In genomic region chr4:61428950-61429349, GRCh38 we compare ENCODE assay signal across 19 cellular contexts.
DNase-seq lines count a peak whose midpoint lies in the region; ATAC-seq and TF ChIP-seq lines count a peak whose summit lies in the region.
"Had no signal": no experiment of that assay in that cellular context is flagged by ENCODE, and none has a peak within 500 bp of the region (broad histone marks: within the 10 kb centered on the region; RNA-seq: fewer than 3 reads in every experiment).

No MANE protein-coding gene starts in this region.

- no peaks in the 10 kb centered on the region for H3K27me3 ChIP-seq in PC-3 (ENCODE audit: low read length)
- H3K27me3 ChIP-seq: BE2C, MG63 had no signal

- H3K79me2 ChIP-seq in PC-3 (ENCODE audit: low read length) = no peaks in the 10 kb centered on the region

- no peaks in the 10 kb centered on the region for H4K20me1 ChIP-seq in PC-3 (ENCODE audit: low read length)

- peak; percentile 30 for ATAC-seq in PC-3

- H3K4me3 ChIP-seq in LNCaP clone FGC (ENCODE audit: low read depth, low read length) = no peak overlapping the region
- H3K4me3 ChIP-seq in PC-3 (ENCODE audit: low read length) = no peak overlapping the region
- H3K4me3 ChIP-seq: MG63 had no signal

- H3K9me2 ChIP-seq in PC-3 (replicated peaks; ENCODE audit: low read length) = no peaks in the 10 kb centered on the region
- H3K9me2 ChIP-seq: SK-N-SH had no signal

- intact Hi-C loops in PC-3 (cut with micrococcal nuclease) = no loop called here

- peak overlapping the region; percentile 9; the same call in 1 of the 2 replicates for H3K4me2 ChIP-seq in PC-3 (ENCODE audit: low read length)
- H3K4me2 ChIP-seq: SK-N-SH had no signal

- TF ChIP-seq CTCF in LNCaP clone FGC (IDR thresholded peaks at IDR 0.05; ENCODE audit: control insufficient read depth, extremely low read depth, insufficient read depth) = no peak
- no peak for TF ChIP-seq CTCF in PC-3 (conservative IDR thresholded peaks at IDR 0.05; ENCODE audit: low read depth, low read length)

- peaks cover 11% of the 10 kb centered on the region for H3F3A ChIP-seq in PC-3 (ENCODE audit: low read length, unreplicated experiment)

- H2AFZ ChIP-seq in PC-3 (ENCODE audit: low read length) = no peak overlapping the region

- no TSS peak for BruUV-seq in PC-3 (replicated peaks; lab: Mats Ljungman, UMichigan)

- H3K9ac ChIP-seq in PC-3 (ENCODE audit: low read length) = no peak overlapping the region
- H3K9ac ChIP-seq: SK-N-SH had no signal

- POLR2A ChIA-PET in PC-3 (lab: Charles Lee; ENCODE audit: unreplicated experiment) = no interaction called here

- H3K36me3 ChIP-seq in PC-3 (ENCODE audit: low read depth, low read length) = no peaks in the 10 kb centered on the region
- H3K36me3 ChIP-seq: BE2C, MG63 had no signal

- CTCF ChIA-PET in PC-3 (lab: Charles Lee) = no interaction called here

- H3K9me3 ChIP-seq in PC-3 (ENCODE audit: low read length) = no peaks in the 10 kb centered on the region
- H3K9me3 ChIP-seq: BE2C, MG63, SK-N-SH had no signal

- DNase-seq in COR-L47 (lab: John Stamatoyannopoulos, UW) = peak; percentile 31
- DNase-seq in LNCaP clone FGC (ENCODE audit: low read depth) = peak; percentile 13
- DNase-seq in PC-3 = peak; percentile 78
- peak; percentile 44 for DNase-seq in medulla oblongata (ENCODE audit: extremely low spot score)
- DNase-seq in NCI-H510A (lab: John Stamatoyannopoulos, UW) = no peak
- DNase-seq in stimulated activated CD4-positive, alpha-beta T cell treated with anti-CD3 and anti-CD28 coated beads, Interleukin-4, amount 100 ng/mL, for 4 hours = no peak
- DNase-seq in NCI-H2029 (lab: John Stamatoyannopoulos, UW) = no peak
- DNase-seq: BE2C, GOT3, HCEC 1CT, Kasumi-1, MG63, NCI-H1930, NCI-H2171, NCI-H524 treated with DMSO at 0.1 percent for 48 hours, SIG-M5, SK-N-SH, T-helper 2 cell had no signal

- H3K4me1 ChIP-seq in PC-3 (ENCODE audit: insufficient read depth, low read length) = peaks cover 53% of the 10 kb centered on the region
- H3K4me1 ChIP-seq: BE2C had no signal

- peak overlapping the region; percentile 94 for H3K27ac ChIP-seq in PC-3 (ENCODE audit: low read length)
- H3K27ac ChIP-seq: RWPE1 had no signal

Comparison
In these comparisons a context has a peak if more than half of its experiments do, and no peak if none do; other contexts are left out.
1. DNase-seq: peak in COR-L47 (single experiment), LNCaP clone FGC (single experiment), PC-3 (single experiment) and medulla oblongata (single experiment); none in NCI-H510A (single experiment), stimulated activated CD4-positive, alpha-beta T cell treated with anti-CD3 and anti-CD28 coated beads, Interleukin-4, amount 100 ng/mL, for 4 hours (0 of 2) and NCI-H2029 (single experiment).